In genomic region chr14:78758333-78758732, GRCh38 we compare ENCODE assay signal across 8 cellular contexts.
DNase-seq lines count a peak whose midpoint lies in the region; ATAC-seq lines count a peak whose summit lies in the region.

No MANE protein-coding gene starts in this region.

- H3K4me3 ChIP-seq in MG63 = no peak overlapping the region

- no peaks in the 10 kb centered on the region for H3K27me3 ChIP-seq in MG63

- peak; percentile 86 for ATAC-seq in GM21515 (IDR thresholded peaks at IDR 0.05; ENCODE audit: unreplicated experiment)

- no peaks in the 10 kb centered on the region for H3K9me3 ChIP-seq in MG63

- DNase-seq in DMS79 treated with DMSO at 0.1 percent for 48 hours (lab: John Stamatoyannopoulos, UW) = peak; percentile 100
- peak; percentile 25 for DNase-seq in MV-4-11 (lab: John Stamatoyannopoulos, UW)
- DNase-seq in SW 1271 (lab: John Stamatoyannopoulos, UW) = peak; percentile 20 to 52
- peak; percentile 67 for DNase-seq in kidney tubule cell (ENCODE audit: low spot score)
- no peak for DNase-seq in stimulated activated naive CD4-positive, alpha-beta T cell treated with Interleukin-2 at 50 U/mL for 16 hours (lab: John Stamatoyannopoulos, UW)
- no peak for DNase-seq in stimulated activated naive CD4-positive, alpha-beta T cell (lab: John Stamatoyannopoulos, UW)
- DNase-seq in MG63 = no peak

- no peaks in the 10 kb centered on the region for H3K36me3 ChIP-seq in MG63

Comparison
In these comparisons a context has a peak if more than half of its experiments do, and no peak if none do; other contexts are left out.
1. DNase-seq: peak in DMS79 treated with DMSO at 0.1 percent for 48 hours (single experiment), MV-4-11 (single experiment), SW 1271 (2 of 2) and kidney tubule cell (single experiment); none in stimulated activated naive CD4-positive, alpha-beta T cell treated with Interleukin-2 at 50 U/mL for 16 hours (single experiment), stimulated activated naive CD4-positive, alpha-beta T cell (0 of 6) and MG63 (single experiment).